1 cellular context compared by ENCODE assay signal in the genomic region with DNA sequence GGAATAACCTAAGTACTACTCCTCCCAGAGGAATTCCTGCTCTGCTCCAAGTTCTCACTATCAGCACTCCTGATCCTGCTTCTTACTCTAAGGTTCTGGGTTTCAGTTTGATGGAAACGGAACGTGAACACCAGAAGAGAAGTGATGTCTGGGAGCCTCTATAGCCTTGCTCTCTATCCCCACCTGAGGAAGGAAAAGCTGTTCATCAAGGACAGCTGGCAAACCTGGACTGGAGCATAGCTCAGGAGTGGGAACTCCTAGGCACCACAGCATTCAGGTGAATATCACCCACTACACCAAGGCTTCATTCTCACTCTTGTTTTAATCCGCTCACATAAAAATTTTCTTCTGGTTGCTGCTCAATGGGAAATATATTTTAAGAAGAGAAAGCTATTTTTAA.
TF ChIP-seq lines count a peak whose summit lies in the region.

No MANE protein-coding gene starts in this region.

TF ChIP-seq in H1, 55 proteins besides CTCF, POLR2A, EP300 and RAD21:
- TF ChIP-seq RFX5 (IDR thresholded peaks at IDR 0.05; ENCODE audit: borderline replicate concordance, low read depth, low read length): peak; percentile 41; the same call in 1 of the 2 replicates
- no peak for TF ChIP-seq TAF1 (IDR thresholded peaks at IDR 0.05; ENCODE audit: low read depth, low read length)
- 0 out of 2 replicates have a peak, but pooled peaks have one; percentile 26 for TF ChIP-seq EGR1 (IDR thresholded peaks at IDR 0.05; ENCODE audit: borderline replicate concordance, low read depth, low read length)
- TF ChIP-seq TEAD4 (IDR thresholded peaks at IDR 0.05; ENCODE audit: low read depth, low read length): 0 out of 2 replicates have a peak, but pooled peaks have one; percentile 43
- TF ChIP-seq RNF2 (IDR thresholded peaks at IDR 0.05; ENCODE audit: borderline replicate concordance, low read depth, low read length, missing control alignments, poor library complexity, severe bottlenecking): no peak
- peak; percentile 44; the same call in 1 of the 2 replicates for TF ChIP-seq YY1 (IDR thresholded peaks at IDR 0.05; ENCODE audit: low read depth, low read length)
- TF ChIP-seq KDM1A (IDR thresholded peaks at IDR 0.05; ENCODE audit: borderline replicate concordance, low read length): no peak
- no peak for TF ChIP-seq SIN3A (conservative IDR thresholded peaks at IDR 0.05 in 1 of 2, IDR thresholded peaks at IDR 0.05 in 1 of 2; ENCODE audit: low read depth in 1 of 2, low read length in 2 of 2)
- no peak for TF ChIP-seq TBP (IDR thresholded peaks at IDR 0.05; ENCODE audit: low read depth, low read length)
- no peak for TF ChIP-seq CBX8 (IDR thresholded peaks at IDR 0.05; ENCODE audit: borderline replicate concordance, low read depth, low read length)
- peak; percentile 95 for TF ChIP-seq SP1 (IDR thresholded peaks at IDR 0.05; ENCODE audit: low read depth, low read length)
